8 cellular contexts compared by ENCODE assay signal in the genomic region with DNA sequence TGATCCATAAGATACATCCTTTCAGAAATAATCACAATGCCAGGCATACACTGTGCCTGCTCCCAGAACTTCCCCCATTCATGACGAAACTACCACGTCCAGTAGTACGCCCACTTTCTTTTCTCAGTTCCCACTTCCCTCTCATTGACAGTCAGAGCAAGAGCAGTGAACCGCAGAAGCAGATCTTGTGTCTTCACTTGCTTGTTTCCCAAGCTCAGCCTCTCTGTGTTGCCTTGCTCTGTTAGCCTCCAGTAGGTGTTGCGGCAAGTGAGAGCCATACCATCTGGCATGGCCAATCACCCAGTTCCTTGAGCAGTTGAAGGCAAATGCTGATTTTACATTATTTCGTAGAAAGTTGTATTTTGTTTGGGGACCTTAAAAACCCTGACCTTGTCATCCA. TPM values are rescaled to one million over a fixed set of nuclear protein-coding genes. Genes with fewer than 3 reads are reported as not detected.
DNase-seq lines count a peak whose midpoint lies in the region; ATAC-seq and TF ChIP-seq lines count a peak whose summit lies in the region.

No MANE protein-coding gene starts in this region.

- H3K9me3 ChIP-seq in Peyer's patch = no peaks in the 10 kb centered on the region

- peaks cover 0 to 25% (median 10%) of the 10 kb centered on the region in 4 donors for H3K4me1 ChIP-seq in Peyer's patch

- peak overlapping the region; percentile 2 to 81 (median 46) for H3K27ac ChIP-seq in Peyer's patch

- H3K36me3 ChIP-seq in Peyer's patch = no peaks in the 10 kb centered on the region

- TF ChIP-seq CTCF in Peyer's patch (IDR thresholded peaks at IDR 0.05) = no peak

- intact Hi-C loops in Right ventricle myocardium inferior (cut with DNase I) = no loop called here
- intact Hi-C loops in cardiac septum (cut with DNase I) = no loop called here

- no peaks in the 10 kb centered on the region for H3K27me3 ChIP-seq in Peyer's patch

- no peak for TF ChIP-seq POLR2A in Peyer's patch (IDR thresholded peaks at IDR 0.05)

- ATAC-seq in Right ventricle myocardium inferior (peak; percentile 21), HG02938 (IDR thresholded peaks at IDR 0.05; ENCODE audit: unreplicated experiment) (peak; percentile 68)

- no peak overlapping the region for H3K4me3 ChIP-seq in Peyer's patch

- DNase-seq in Right ventricle myocardium inferior (ENCODE audit: missing footprints) (peak; percentile 55), cardiac septum (ENCODE audit: low spot score) (no peak), Peyer's patch (peak in 2 of 3 donors; percentile 84 to 86), glomerular visceral epithelial cell (ENCODE audit: extremely low spot score) (peak; percentile 28), NCI-H2029 (lab: John Stamatoyannopoulos, UW) (no peak), NCI-H748 treated with DMSO at 0.1 percent for 48 hours (lab: John Stamatoyannopoulos, UW) (no peak), HuH-7.5 (ENCODE audit: low spot score) (no peak)

RNA-seq across cellular contexts. Expression of a gene that starts 11.7 kb away (rescaled TPM):
- total RNA-seq in Right ventricle myocardium inferior (4.4 TPM), cardiac septum (2.1 TPM), Peyer's patch (10 to 100 TPM in 1 of 4 donors, 1 to 10 TPM in 3; 3.0 to 37.1 (median 4.6) TPM)

Comparison
In these comparisons a context has a peak if more than half of its experiments do, and no peak if none do; other contexts are left out.
1. DNase-seq: peak in Right ventricle myocardium inferior (single experiment), Peyer's patch (2 of 3) and glomerular visceral epithelial cell (single experiment); none in cardiac septum (single experiment), NCI-H2029 (single experiment), NCI-H748 treated with DMSO at 0.1 percent for 48 hours (single experiment) and HuH-7.5 (single experiment).